18 cellular contexts compared by ENCODE assay signal in genomic region chr1:152186556-152187285, GRCh38. TPM values are rescaled to one million over a fixed set of nuclear protein-coding genes. Genes with fewer than 3 reads are reported as not detected.
DNase-seq lines count a peak whose midpoint lies in the region; ATAC-seq and TF ChIP-seq lines count a peak whose summit lies in the region.
"Had no signal": no experiment of that assay in that cellular context is flagged by ENCODE, and none has a peak within 500 bp of the region (broad histone marks: within the 10 kb centered on the region; RNA-seq: fewer than 3 reads in every experiment).

No MANE protein-coding gene starts in this region.

- no peak overlapping the region for H3K4me3 ChIP-seq in GM23248
- no peak overlapping the region for H3K4me3 ChIP-seq in PC-3 (ENCODE audit: low read length)
- H3K4me3 ChIP-seq in mesenchymal stem cell (ENCODE audit: insufficient read depth in 1 of 2, low read depth in 1 of 2, low read length in 2 of 2) = no peak overlapping the region
- H3K4me3 ChIP-seq: SK-N-MC had no signal

- no peak overlapping the region for H3K4me3 Mint-ChIP-seq in activated CD4-positive, alpha-beta T cell treated with anti-CD3 and anti-CD28 coated beads, Interleukin-2, amount 10 ng/mL, durations not matched to agents 7 days and 5 days
- no peak overlapping the region for H3K4me3 Mint-ChIP-seq in immature natural killer cell
- H3K4me3 Mint-ChIP-seq: HFFc6 had no signal

- H3K27ac ChIP-seq in GM23248 (no peak overlapping the region), PC-3 (ENCODE audit: low read length) (no peak overlapping the region), epithelial cell of prostate (peak overlapping the region; percentile 58), mesenchymal stem cell (ENCODE audit: low read length, poor library complexity, severe bottlenecking) (no peak overlapping the region)
- H3K27ac ChIP-seq: SK-N-MC had no signal

- peaks cover 33% of the 10 kb centered on the region for H3K27me3 Mint-ChIP-seq in activated CD4-positive, alpha-beta T cell treated with anti-CD3 and anti-CD28 coated beads, Interleukin-2, amount 10 ng/mL, durations not matched to agents 7 days and 5 days
- no peaks in the 10 kb centered on the region for H3K27me3 Mint-ChIP-seq in immature natural killer cell (ENCODE audit: low read depth in 3 of 3)

- peaks cover 6% of the 10 kb centered on the region for H3K4me1 Mint-ChIP-seq in activated CD4-positive, alpha-beta T cell treated with anti-CD3 and anti-CD28 coated beads, Interleukin-2, amount 10 ng/mL, durations not matched to agents 7 days and 5 days
- H3K4me1 Mint-ChIP-seq in immature natural killer cell = peaks cover 8 to 9% of the 10 kb centered on the region in 2 donors

- no peak overlapping the region for H4K8ac ChIP-seq in mesenchymal stem cell (ENCODE audit: low read length)

- POLR2A ChIA-PET in PC-3 (lab: Charles Lee; ENCODE audit: unreplicated experiment) = no interaction called here
- POLR2A ChIA-PET in activated CD4-positive, alpha-beta T cell treated with anti-CD3 and anti-CD28 coated beads, Interleukin-2, amount 10 ng/mL, durations not matched to agents 7 days and 5 days (lab: Charles Lee) = no interaction called here

- H3K27me3 ChIP-seq in GM23248 (replicated peaks; ENCODE audit: insufficient read depth) (no peaks in the 10 kb centered on the region), PC-3 (ENCODE audit: low read length) (no peaks in the 10 kb centered on the region), mesenchymal stem cell (ENCODE audit: control insufficient read depth in 1 of 2, insufficient read depth in 1 of 2, low read length in 2 of 2) (peaks cover 0 to 26% of the 10 kb centered on the region in 2 experiments)

- no peak overlapping the region for H2AK5ac ChIP-seq in mesenchymal stem cell (ENCODE audit: low read length, severe bottlenecking)

- no peak overlapping the region for H3K4ac ChIP-seq in mesenchymal stem cell (ENCODE audit: low read depth in 1 of 2, low read length in 2 of 2)

- no peak overlapping the region for H3K4me2 ChIP-seq in GM23248 (ENCODE audit: unreplicated experiment)
- no peak overlapping the region for H3K4me2 ChIP-seq in PC-3 (ENCODE audit: low read length)
- no peak overlapping the region for H3K4me2 ChIP-seq in mesenchymal stem cell (ENCODE audit: low read length, poor library complexity, severe bottlenecking)

- peaks cover 37% of the 10 kb centered on the region for H3K4me1 ChIP-seq in GM23248 (ENCODE audit: insufficient read depth)
- peaks cover 28% of the 10 kb centered on the region for H3K4me1 ChIP-seq in PC-3 (ENCODE audit: insufficient read depth, low read length)
- peaks cover 2% of the 10 kb centered on the region for H3K4me1 ChIP-seq in mesenchymal stem cell (ENCODE audit: control insufficient read depth, insufficient read depth, low read depth, low read length)

- H2BK120ac ChIP-seq in mesenchymal stem cell (ENCODE audit: low read depth, low read length) = no peak overlapping the region

- no peaks in the 10 kb centered on the region for H3K36me3 ChIP-seq in GM23248 (ENCODE audit: low read depth)
- H3K36me3 ChIP-seq in PC-3 (ENCODE audit: low read depth, low read length) = no peaks in the 10 kb centered on the region
- H3K36me3 ChIP-seq in mesenchymal stem cell (ENCODE audit: control insufficient read depth in 1 of 2, insufficient read depth in 2 of 2, low read depth in 1 of 2, low read length in 2 of 2) = no peaks in the 10 kb centered on the region

- H4K20me1 ChIP-seq in GM23248 (ENCODE audit: insufficient read depth) (no peaks in the 10 kb centered on the region), PC-3 (ENCODE audit: low read length) (no peaks in the 10 kb centered on the region)

- H3K9me3 ChIP-seq in GM23248 (ENCODE audit: low read depth) (no peaks in the 10 kb centered on the region), PC-3 (ENCODE audit: low read length) (no peaks in the 10 kb centered on the region), mesenchymal stem cell (ENCODE audit: control insufficient read depth, low read length) (no peaks in the 10 kb centered on the region)

- H3K79me2 ChIP-seq in GM23248 (ENCODE audit: insufficient read depth) (no peaks in the 10 kb centered on the region), PC-3 (ENCODE audit: low read length) (no peaks in the 10 kb centered on the region)

- CTCF ChIA-PET in PC-3 (lab: Charles Lee) = interaction anchor here (0.6 to 1.6 kb wide), 3 partner anchors 35 to 272 kb away, joined by 3 to 13 read pairs (median 5); no protein-coding TSS in a partner anchor
- CTCF ChIA-PET in activated CD4-positive, alpha-beta T cell treated with anti-CD3 and anti-CD28 coated beads, Interleukin-2, amount 10 ng/mL, durations not matched to agents 7 days and 5 days (lab: Charles Lee) = interaction anchor here (0.9 to 5.9 kb wide), 7 partner anchors 8 to 272 kb away, joined by 3 to 53 read pairs (median 6); no protein-coding TSS in a partner anchor

- H3K9me3 Mint-ChIP-seq in activated CD4-positive, alpha-beta T cell treated with anti-CD3 and anti-CD28 coated beads, Interleukin-2, amount 10 ng/mL, durations not matched to agents 7 days and 5 days = no peaks in the 10 kb centered on the region
- H3K9me3 Mint-ChIP-seq in immature natural killer cell = no peaks in the 10 kb centered on the region
- H3K9me3 Mint-ChIP-seq: HFFc6 had no signal

- H3K14ac ChIP-seq in mesenchymal stem cell (ENCODE audit: low read length in 2 of 2) = no peak overlapping the region

- H4K91ac ChIP-seq in mesenchymal stem cell (ENCODE audit: low read length) = no peak overlapping the region

- H2BK15ac ChIP-seq in mesenchymal stem cell (ENCODE audit: low read depth, poor library complexity, severe bottlenecking) = no peak overlapping the region

- no peak overlapping the region for H2BK12ac ChIP-seq in mesenchymal stem cell (ENCODE audit: low read length in 2 of 2)

- ATAC-seq in PC-3 (no peak), GM18861 (IDR thresholded peaks at IDR 0.05; ENCODE audit: unreplicated experiment) (no peak)
- ATAC-seq: Right ventricle myocardium inferior had no signal

- BruUV-seq in PC-3 (replicated peaks; lab: Mats Ljungman, UMichigan) = no TSS peak

- WGBS in GM23248 (ENCODE audit: low coverage in 1 of 2, low lambda C conversion rate in 2 of 2, missing lambda C conversion rate in 2 of 2), 2 experiments = 80 to 84% methylated on average over 5 of the region's 5 CpGs
- 61% methylated on average over 4 of the region's 5 CpGs for WGBS in mesenchymal stem cell

- H3K79me1 ChIP-seq in mesenchymal stem cell (replicated peaks; ENCODE audit: low read length, poor library complexity, severe bottlenecking) = no peaks in the 10 kb centered on the region

- H3K9ac ChIP-seq in GM23248 = no peak overlapping the region
- H3K9ac ChIP-seq in PC-3 (ENCODE audit: low read length) = no peak overlapping the region
- H3K9ac ChIP-seq in mesenchymal stem cell (ENCODE audit: low read length) = peak overlapping the region; percentile 6

- H3K9me2 ChIP-seq in GM23248 (ENCODE audit: insufficient read depth) (no peaks in the 10 kb centered on the region), PC-3 (replicated peaks; ENCODE audit: low read length) (no peaks in the 10 kb centered on the region)

- H2AFZ ChIP-seq in GM23248 = no peak overlapping the region
- no peak overlapping the region for H2AFZ ChIP-seq in PC-3 (ENCODE audit: low read length)
- no peak overlapping the region for H2AFZ ChIP-seq in mesenchymal stem cell (ENCODE audit: low read depth, low read length)

- no peak for TF ChIP-seq CTCF in PC-3 (conservative IDR thresholded peaks at IDR 0.05; ENCODE audit: low read depth, low read length)

- peaks cover 31% of the 10 kb centered on the region for H3F3A ChIP-seq in GM23248 (ENCODE audit: insufficient read depth)
- no peaks in the 10 kb centered on the region for H3F3A ChIP-seq in PC-3 (ENCODE audit: low read length, unreplicated experiment)

- intact Hi-C loops in PC-3 (cut with micrococcal nuclease) = no loop called here

- DNase-seq in GM23248 (peak; percentile 13), PC-3 (peak; percentile 47), epithelial cell of prostate (ENCODE audit: low read depth, low spot score) (no peak), mesenchymal stem cell (no peak), cerebellar nuclear complex (lab: John Stamatoyannopoulos, UW) (no peak), immature natural killer cell (no peak)
- no peak for DNase-seq in activated CD4-positive, alpha-beta T cell treated with anti-CD3 and anti-CD28 coated beads, Interleukin-2, amount 10 ng/mL, durations not matched to agents 7 days and 5 days
- DNase-seq: AML-193, DMS79 treated with DMSO at 0.1 percent for 48 hours, GDM1, HFFc6, NCI-H146, NCI-H345, NCI-H526 treated with DMSO at 0.1 percent for 48 hours, OCI-M1 had no signal

- H2BK5ac ChIP-seq in mesenchymal stem cell (ENCODE audit: low read depth, low read length, poor library complexity, severe bottlenecking) = no peak overlapping the region

- in situ Hi-C loops in GM23248 (cut with MboI) = no loop called here

- no peak overlapping the region for H3K18ac ChIP-seq in mesenchymal stem cell (ENCODE audit: low read depth in 1 of 2, low read length in 2 of 2)

- no peak overlapping the region for H3K27ac Mint-ChIP-seq in activated CD4-positive, alpha-beta T cell treated with anti-CD3 and anti-CD28 coated beads, Interleukin-2, amount 10 ng/mL, durations not matched to agents 7 days and 5 days
- H3K27ac Mint-ChIP-seq in immature natural killer cell = peak overlapping the region in 1 of 6 donors; percentile 51
- H3K27ac Mint-ChIP-seq: HFFc6 had no signal

- H3K23ac ChIP-seq in mesenchymal stem cell (ENCODE audit: low read length in 2 of 2) = no peak overlapping the region

- H3K36me3 Mint-ChIP-seq in activated CD4-positive, alpha-beta T cell treated with anti-CD3 and anti-CD28 coated beads, Interleukin-2, amount 10 ng/mL, durations not matched to agents 7 days and 5 days (ENCODE audit: low read depth) = no peaks in the 10 kb centered on the region
- no peaks in the 10 kb centered on the region for H3K36me3 Mint-ChIP-seq in immature natural killer cell

RNA-seq across cellular contexts. Expression of gene RPTN, which starts 27.7 kb away (rescaled TPM):
- total RNA-seq in GM23248 (2014; rRNA removed; shearing (Covaris generic)) = not detected in 2 replicates
- polyA plus RNA-seq in GM23248 (2016; fragmentation: Nextera tagmentation; extraction: Ambion mirVana) (0.05 TPM in 1 of 2 replicates, not detected in the other), immature natural killer cell (not detected)
- not detected in 2 replicates for total RNA-seq in PC-3 (2014; rRNA removed)
- polyA plus RNA-seq in mesenchymal stem cell (2013, experiment 1 of 2) = not detected
- not detected for polyA plus RNA-seq in mesenchymal stem cell (2013, experiment 2 of 2)
- total RNA-seq in activated CD4-positive, alpha-beta T cell treated with anti-CD3 and anti-CD28 coated beads, Interleukin-2, amount 10 ng/mL, durations not matched to agents 7 days and 5 days = not detected
- total RNA-seq: HFFc6, Right ventricle myocardium inferior had no signal

RNA-seq across cellular contexts. Expression of gene HRNR, which starts 37.3 kb away (rescaled TPM):
- total RNA-seq in GM23248 (2014; rRNA removed; shearing (Covaris generic)) = not detected in 2 replicates
- polyA plus RNA-seq in GM23248 (2016; fragmentation: Nextera tagmentation; extraction: Ambion mirVana) = 0.05 TPM in 1 of 2 replicates, not detected in the other
- total RNA-seq in PC-3 (2014; rRNA removed) = not detected in 2 replicates
- not detected for polyA plus RNA-seq in mesenchymal stem cell (2013, experiment 1 of 2)
- not detected for polyA plus RNA-seq in mesenchymal stem cell (2013, experiment 2 of 2)
- not detected for total RNA-seq in activated CD4-positive, alpha-beta T cell treated with anti-CD3 and anti-CD28 coated beads, Interleukin-2, amount 10 ng/mL, durations not matched to agents 7 days and 5 days
- polyA plus RNA-seq in immature natural killer cell = not detected
- total RNA-seq: HFFc6, Right ventricle myocardium inferior had no signal

Comparison
In these comparisons a context has a peak if more than half of its experiments do, and no peak if none do; other contexts are left out.
1. DNase-seq: peak in GM23248 (single experiment) and PC-3 (single experiment); none in epithelial cell of prostate (single experiment), mesenchymal stem cell (single experiment), activated CD4-positive, alpha-beta T cell treated with anti-CD3 and anti-CD28 coated beads, Interleukin-2, amount 10 ng/mL, durations not matched to agents 7 days and 5 days (single experiment), cerebellar nuclear complex (0 of 2) and immature natural killer cell (0 of 3).